In the genomic region with DNA sequence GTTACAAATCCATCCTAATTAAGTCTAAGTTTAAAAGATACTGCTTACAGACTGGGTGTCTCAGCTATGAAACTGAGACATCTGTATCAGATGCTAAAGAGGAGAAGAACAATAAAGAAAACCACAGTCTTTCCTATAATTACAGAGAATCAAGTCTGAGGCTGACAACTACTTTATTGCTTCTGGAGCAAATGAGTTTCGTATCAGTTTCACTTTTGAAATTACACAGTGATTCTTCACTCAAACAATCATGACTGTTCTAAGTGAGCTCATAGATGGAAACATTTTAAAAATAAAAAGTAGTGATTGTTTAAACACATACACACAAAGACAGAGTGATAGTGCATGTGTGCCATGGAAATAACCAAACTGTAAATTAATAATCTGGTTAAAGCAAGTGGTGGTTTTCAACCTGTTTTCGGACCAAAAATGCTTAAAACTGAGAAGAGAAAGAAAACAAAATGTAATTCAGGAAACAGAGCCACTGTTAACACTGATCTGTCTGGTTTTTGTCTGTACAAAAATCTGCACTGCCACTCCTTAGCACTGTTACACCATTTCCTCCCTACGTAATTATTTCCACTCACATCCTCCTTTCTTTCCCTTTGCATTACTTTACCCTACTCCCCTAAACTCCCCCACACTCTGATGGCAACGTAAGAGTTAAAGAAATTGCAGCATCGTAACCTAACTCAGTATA, we compare ENCODE assay signal across 8 cellular contexts. TPM values are rescaled to one million over a fixed set of nuclear protein-coding genes. Genes with fewer than 3 reads are reported as not detected.
A peak's percentile ranks its signal among the peaks of the same experiment; 100 is the strongest.
DNase-seq lines count a peak whose midpoint lies in the region; ATAC-seq and TF ChIP-seq lines count a peak whose summit lies in the region.

No MANE protein-coding gene starts in this region.

- TF ChIP-seq CTCF in KMS-11 (conservative IDR thresholded peaks at IDR 0.05; ENCODE audit: low read depth, low read length) (no peak), glutamatergic neuron (IDR thresholded peaks at IDR 0.05; ENCODE audit: partially characterized antibody, unreplicated experiment) (no peak), sigmoid colon (IDR thresholded peaks at IDR 0.05) (no peak)

- peak overlapping the region; percentile 72 for H3K9ac ChIP-seq in KMS-11

- H3K36me3 ChIP-seq in KMS-11 (ENCODE audit: insufficient read depth) = no peaks in the 10 kb centered on the region
- peaks cover 0 to 18% (median 5%) of the 10 kb centered on the region in 4 donors for H3K36me3 ChIP-seq in sigmoid colon
- peaks cover 38% of the 10 kb centered on the region for H3K36me3 ChIP-seq in SJCRH30

- peak overlapping the region; percentile 97 for H3K4me2 ChIP-seq in KMS-11

- H3K4me1 ChIP-seq in KMS-11 (ENCODE audit: low read depth, poor library complexity, severe bottlenecking) (peaks cover 69% of the 10 kb centered on the region), sigmoid colon (peaks cover 0 to 37% (median 15%) of the 10 kb centered on the region in 4 donors), SJCRH30 (peaks cover 6% of the 10 kb centered on the region)

- peaks cover 11% of the 10 kb centered on the region for H3K9me3 Mint-ChIP-seq in activated T-cell treated with anti-CD3 and anti-CD28 coated beads, Interleukin-2, amount 50 U/mL, for 4 hours
- H3K9me3 Mint-ChIP-seq in glutamatergic neuron (ENCODE audit: unreplicated experiment) = peaks cover 3% of the 10 kb centered on the region

- intact Hi-C loops in sigmoid colon (cut with DNase I) = loop anchor here (5.0 kb wide), 1 partner anchor 284 kb away; a partner anchor contains a TSS

- no peak for TF ChIP-seq POLR2A in sigmoid colon (IDR thresholded peaks at IDR 0.05)

- H3K27me3 ChIP-seq in KMS-11 (ENCODE audit: insufficient read depth, low read depth) = no peaks in the 10 kb centered on the region
- H3K27me3 ChIP-seq in sigmoid colon = no peaks in the 10 kb centered on the region
- H3K27me3 ChIP-seq in SJCRH30 = no peaks in the 10 kb centered on the region

- H3K9me3 ChIP-seq in sigmoid colon = no peaks in the 10 kb centered on the region
- 0 out of 2 replicates have a peak, but pooled peaks cover 3% of the 10 kb centered on the region for H3K9me3 ChIP-seq in SJCRH30 (replicated peaks)

- H3K4me1 Mint-ChIP-seq in activated T-cell treated with anti-CD3 and anti-CD28 coated beads, Interleukin-2, amount 50 U/mL, for 4 hours (ENCODE audit: low read depth) = peaks cover 64% of the 10 kb centered on the region
- H3K4me1 Mint-ChIP-seq in glutamatergic neuron (ENCODE audit: low read depth, unreplicated experiment) = no peaks in the 10 kb centered on the region

- peaks cover 15% of the 10 kb centered on the region for H3K36me3 Mint-ChIP-seq in activated T-cell treated with anti-CD3 and anti-CD28 coated beads, Interleukin-2, amount 50 U/mL, for 4 hours (ENCODE audit: insufficient read depth)
- peaks cover 15% of the 10 kb centered on the region for H3K36me3 Mint-ChIP-seq in glutamatergic neuron (ENCODE audit: unreplicated experiment)

- H4K20me1 ChIP-seq in KMS-11 (ENCODE audit: insufficient read depth) = 0 out of 2 replicates have a peak, but pooled peaks cover 5% of the 10 kb centered on the region

- peak overlapping the region; percentile 74 for H3K4me3 Mint-ChIP-seq in activated T-cell treated with anti-CD3 and anti-CD28 coated beads, Interleukin-2, amount 50 U/mL, for 4 hours
- H3K4me3 Mint-ChIP-seq in glutamatergic neuron (ENCODE audit: unreplicated experiment) = no peak overlapping the region

- H2AFZ ChIP-seq in KMS-11 (ENCODE audit: low read depth) = no peak overlapping the region

- DNase-seq in activated T-cell treated with anti-CD3 and anti-CD28 coated beads, Interleukin-2, amount 50 U/mL, for 4 hours = no peak
- DNase-seq in glutamatergic neuron (no peak), sigmoid colon (no peak), SJCRH30 (no peak), NCI-H2081 (lab: John Stamatoyannopoulos, UW) (no peak)

- peak overlapping the region; percentile 59 for H3K4me3 ChIP-seq in GM08714 (ENCODE audit: low read length)
- peak overlapping the region; percentile 73 for H3K4me3 ChIP-seq in KMS-11 (IDR thresholded peaks at IDR 0.05; ENCODE audit: insufficient read depth, low read depth, low read length)
- H3K4me3 ChIP-seq in sigmoid colon = peak overlapping the region; percentile 6 to 46 (median 38)
- no peak overlapping the region for H3K4me3 ChIP-seq in SJCRH30

- H3K79me2 ChIP-seq in KMS-11 (ENCODE audit: insufficient read depth, low read depth) = peaks cover 69% of the 10 kb centered on the region

- peak overlapping the region; percentile 39 for H3K27ac Mint-ChIP-seq in glutamatergic neuron (ENCODE audit: unreplicated experiment)

- H3K27ac ChIP-seq in KMS-11 (peak overlapping the region; percentile 97), sigmoid colon (peak overlapping the region; percentile 73 to 82 (median 78)), SJCRH30 (no peak overlapping the region)

- peak; percentile 66 for ATAC-seq in GM21529 (IDR thresholded peaks at IDR 0.05; ENCODE audit: unreplicated experiment)
- ATAC-seq in activated T-cell treated with anti-CD3 and anti-CD28 coated beads, Interleukin-2, amount 50 U/mL, for 4 hours = peak; percentile 87

- WGBS in sigmoid colon, 2 donors = 3 to 4% methylated on average over 5 of the region's 5 CpGs

- no peak for TF ChIP-seq EP300 in sigmoid colon (IDR thresholded peaks at IDR 0.05)

- no peaks in the 10 kb centered on the region for H3K27me3 Mint-ChIP-seq in activated T-cell treated with anti-CD3 and anti-CD28 coated beads, Interleukin-2, amount 50 U/mL, for 4 hours (ENCODE audit: low read depth)
- no peaks in the 10 kb centered on the region for H3K27me3 Mint-ChIP-seq in glutamatergic neuron (ENCODE audit: unreplicated experiment)

RNA-seq across cellular contexts. Expression of a gene that starts 12.5 kb away (rescaled TPM):
- total RNA-seq in activated T-cell treated with anti-CD3 and anti-CD28 coated beads, Interleukin-2, amount 50 U/mL, for 4 hours = 10 to 100 TPM; 62.0 to 70.6 (median 69.9) TPM
- total RNA-seq in glutamatergic neuron (ENCODE audit: unreplicated experiment) = 27.7 TPM
- total RNA-seq in sigmoid colon = 10 to 100 TPM; 30.2 to 46.6 (median 38.6) TPM
- 10 to 100 TPM; 10.2 to 17.1 (median 13.2) TPM for polyA plus RNA-seq in sigmoid colon
- 70.1 and 77.8 TPM in 2 replicates for total RNA-seq in SJCRH30 (2014; rRNA removed; shearing (Covaris generic))

RNA-seq across cellular contexts. Expression of a gene that starts 53.1 kb away (rescaled TPM):
- total RNA-seq in activated T-cell treated with anti-CD3 and anti-CD28 coated beads, Interleukin-2, amount 50 U/mL, for 4 hours = not detected
- total RNA-seq in glutamatergic neuron (ENCODE audit: unreplicated experiment) (not detected), sigmoid colon (1 to 10 TPM in 1 of 4 donors, under 1 TPM in 1, not detected in 2; 0.16 to 1.4 TPM)
- 1 to 10 TPM in 2 of 3 donors, under 1 TPM in 1; 0.55 to 1.6 (median 1.2) TPM for polyA plus RNA-seq in sigmoid colon
- total RNA-seq in SJCRH30 (2014; rRNA removed; shearing (Covaris generic)) = 0.02 TPM in 1 of 2 replicates, not detected in the other
